In genomic region chr4:56681158-56681848, GRCh38 we compare ENCODE assay signal across 8 cellular contexts. TPM values are rescaled to one million over a fixed set of nuclear protein-coding genes. Genes with fewer than 3 reads are reported as not detected.
DNase-seq lines count a peak whose midpoint lies in the region; ATAC-seq and TF ChIP-seq lines count a peak whose summit lies in the region.

A gene with protein sequence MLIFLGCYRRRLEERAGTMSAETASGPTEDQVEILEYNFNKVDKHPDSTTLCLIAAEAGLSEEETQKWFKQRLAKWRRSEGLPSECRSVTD (minus strand): TSS chr4:56681296. CDS start chr4:56657816, 23,480 bp downstream.

- H3K36me3 ChIP-seq in tibial artery = no peaks in the 10 kb centered on the region

- peaks cover 46% of the 10 kb centered on the region for H3K27me3 Mint-ChIP-seq in activated CD4-positive, alpha-beta T cell treated with anti-CD3 and anti-CD28 coated beads, Interleukin-2, amount 10 ng/mL, durations not matched to agents 7 days and 5 days
- H3K27me3 Mint-ChIP-seq in effector memory CD8-positive, alpha-beta T cell = peaks cover 20 to 33% of the 10 kb centered on the region in 2 donors

- CTCF ChIA-PET in activated CD4-positive, alpha-beta T cell treated with anti-CD3 and anti-CD28 coated beads, Interleukin-2, amount 10 ng/mL, durations not matched to agents 7 days and 5 days (lab: Charles Lee) = interaction anchor here (0.6 to 1.0 kb wide), 4 partner anchors 11 to 323 kb away, joined by 3 read pairs; no protein-coding TSS in a partner anchor

- no peaks in the 10 kb centered on the region for H3K9me3 Mint-ChIP-seq in activated CD4-positive, alpha-beta T cell treated with anti-CD3 and anti-CD28 coated beads, Interleukin-2, amount 10 ng/mL, durations not matched to agents 7 days and 5 days
- no peaks in the 10 kb centered on the region for H3K9me3 Mint-ChIP-seq in effector memory CD8-positive, alpha-beta T cell

- no peaks in the 10 kb centered on the region for H3K9me3 ChIP-seq in tibial artery

- peak within 1 kb of the TSS; percentile 46 for H3K4me3 Mint-ChIP-seq in activated CD4-positive, alpha-beta T cell treated with anti-CD3 and anti-CD28 coated beads, Interleukin-2, amount 10 ng/mL, durations not matched to agents 7 days and 5 days
- H3K4me3 Mint-ChIP-seq in effector memory CD8-positive, alpha-beta T cell = peak within 1 kb of the TSS; percentile 45 to 59

- H3K27ac Mint-ChIP-seq in activated CD4-positive, alpha-beta T cell treated with anti-CD3 and anti-CD28 coated beads, Interleukin-2, amount 10 ng/mL, durations not matched to agents 7 days and 5 days = no peak within 1 kb of the TSS
- H3K27ac Mint-ChIP-seq in effector memory CD8-positive, alpha-beta T cell = no peak within 1 kb of the TSS

- H3K36me3 Mint-ChIP-seq in activated CD4-positive, alpha-beta T cell treated with anti-CD3 and anti-CD28 coated beads, Interleukin-2, amount 10 ng/mL, durations not matched to agents 7 days and 5 days (ENCODE audit: low read depth) = no peaks in the 10 kb centered on the region
- H3K36me3 Mint-ChIP-seq in effector memory CD8-positive, alpha-beta T cell (ENCODE audit: insufficient read depth) = no peaks in the 10 kb centered on the region

- H3K27ac ChIP-seq in tibial artery = no peak within 1 kb of the TSS

- peaks cover 0 to 9% of the 10 kb centered on the region in 2 donors for H3K27me3 ChIP-seq in tibial artery

- no peak within 1 kb of the TSS for H3K4me3 ChIP-seq in tibial artery

- DNase-seq in activated CD4-positive, alpha-beta T cell treated with anti-CD3 and anti-CD28 coated beads, Interleukin-2, amount 10 ng/mL, durations not matched to agents 7 days and 5 days = peak; percentile 51
- no peak for DNase-seq in effector memory CD8-positive, alpha-beta T cell
- no peak for DNase-seq in posterior vena cava (ENCODE audit: low spot score)
- DNase-seq in COLO829 (ENCODE audit: low spot score) = no peak
- no peak for DNase-seq in NCI-H187 (lab: John Stamatoyannopoulos, UW)
- no peak for DNase-seq in tibial artery

- POLR2A ChIA-PET in activated CD4-positive, alpha-beta T cell treated with anti-CD3 and anti-CD28 coated beads, Interleukin-2, amount 10 ng/mL, durations not matched to agents 7 days and 5 days (lab: Charles Lee) = no interaction called here

- ATAC-seq in GM18499 (IDR thresholded peaks at IDR 0.05; ENCODE audit: insufficient read depth, unreplicated experiment) (peak; percentile 79), HG03175 (IDR thresholded peaks at IDR 0.05; ENCODE audit: unreplicated experiment) (peak; percentile 59)
- ATAC-seq in effector memory CD8-positive, alpha-beta T cell (replicated peaks) = peak; percentile 75

- intact Hi-C loops in posterior vena cava (cut with DNase I) (no loop called here), tibial artery (cut with DNase I; ENCODE audit: low total_unique reads) (no loop called here)

- peaks cover 22% of the 10 kb centered on the region for H3K4me1 Mint-ChIP-seq in activated CD4-positive, alpha-beta T cell treated with anti-CD3 and anti-CD28 coated beads, Interleukin-2, amount 10 ng/mL, durations not matched to agents 7 days and 5 days
- peaks cover 8 to 17% of the 10 kb centered on the region in 2 donors for H3K4me1 Mint-ChIP-seq in effector memory CD8-positive, alpha-beta T cell (ENCODE audit: low read depth in 2 of 2)

- no peaks in the 10 kb centered on the region for H3K4me1 ChIP-seq in tibial artery

- no peak for TF ChIP-seq CTCF in tibial artery (IDR thresholded peaks at IDR 0.05)

RNA-seq across cellular contexts. Expression of the gene that starts here (rescaled TPM):
- 10 to 100 TPM; 72.3 to 74.6 TPM for total RNA-seq in activated CD4-positive, alpha-beta T cell treated with anti-CD3 and anti-CD28 coated beads, Interleukin-2, amount 10 ng/mL, durations not matched to agents 7 days and 5 days
- total RNA-seq in posterior vena cava = 10 to 100 TPM; 62.9 to 63.5 TPM
